ENCODE assay signal across 1 cellular context in the genomic region with DNA sequence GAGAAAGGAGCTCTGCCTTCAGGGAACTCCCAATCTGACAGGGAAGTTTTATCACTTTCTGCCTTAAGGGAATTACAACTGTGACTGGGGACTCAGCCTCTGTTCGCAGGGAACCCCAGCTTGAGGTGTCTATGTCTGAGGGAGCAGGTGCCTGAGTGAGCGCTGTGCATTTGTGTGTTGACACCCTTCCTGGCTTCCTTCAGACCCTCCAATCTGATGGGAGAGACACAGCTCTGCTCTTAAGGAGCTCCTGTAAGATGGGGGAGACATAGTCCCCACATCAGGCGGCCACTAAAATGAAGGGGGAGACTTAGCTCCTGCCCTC.
TF ChIP-seq lines count a peak whose summit lies in the region.

No MANE protein-coding gene starts in this region.

TF ChIP-seq in A549, 52 proteins besides CTCF, POLR2A, EP300 and RAD21 (continued from another document):
- TF ChIP-seq, protein P1, sequence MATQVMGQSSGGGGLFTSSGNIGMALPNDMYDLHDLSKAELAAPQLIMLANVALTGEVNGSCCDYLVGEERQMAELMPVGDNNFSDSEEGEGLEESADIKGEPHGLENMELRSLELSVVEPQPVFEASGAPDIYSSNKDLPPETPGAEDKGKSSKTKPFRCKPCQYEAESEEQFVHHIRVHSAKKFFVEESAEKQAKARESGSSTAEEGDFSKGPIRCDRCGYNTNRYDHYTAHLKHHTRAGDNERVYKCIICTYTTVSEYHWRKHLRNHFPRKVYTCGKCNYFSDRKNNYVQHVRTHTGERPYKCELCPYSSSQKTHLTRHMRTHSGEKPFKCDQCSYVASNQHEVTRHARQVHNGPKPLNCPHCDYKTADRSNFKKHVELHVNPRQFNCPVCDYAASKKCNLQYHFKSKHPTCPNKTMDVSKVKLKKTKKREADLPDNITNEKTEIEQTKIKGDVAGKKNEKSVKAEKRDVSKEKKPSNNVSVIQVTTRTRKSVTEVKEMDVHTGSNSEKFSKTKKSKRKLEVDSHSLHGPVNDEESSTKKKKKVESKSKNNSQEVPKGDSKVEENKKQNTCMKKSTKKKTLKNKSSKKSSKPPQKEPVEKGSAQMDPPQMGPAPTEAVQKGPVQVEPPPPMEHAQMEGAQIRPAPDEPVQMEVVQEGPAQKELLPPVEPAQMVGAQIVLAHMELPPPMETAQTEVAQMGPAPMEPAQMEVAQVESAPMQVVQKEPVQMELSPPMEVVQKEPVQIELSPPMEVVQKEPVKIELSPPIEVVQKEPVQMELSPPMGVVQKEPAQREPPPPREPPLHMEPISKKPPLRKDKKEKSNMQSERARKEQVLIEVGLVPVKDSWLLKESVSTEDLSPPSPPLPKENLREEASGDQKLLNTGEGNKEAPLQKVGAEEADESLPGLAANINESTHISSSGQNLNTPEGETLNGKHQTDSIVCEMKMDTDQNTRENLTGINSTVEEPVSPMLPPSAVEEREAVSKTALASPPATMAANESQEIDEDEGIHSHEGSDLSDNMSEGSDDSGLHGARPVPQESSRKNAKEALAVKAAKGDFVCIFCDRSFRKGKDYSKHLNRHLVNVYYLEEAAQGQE (IDR thresholded peaks at IDR 0.05) = no peak
- no peak for TF ChIP-seq JUNB (IDR thresholded peaks at IDR 0.05)
- TF ChIP-seq ESRRA (IDR thresholded peaks at IDR 0.05; ENCODE audit: borderline replicate concordance, low read length) = no peak
- TF ChIP-seq ZNF302 (CRISPR knock-in tag; IDR thresholded peaks at IDR 0.05) = no peak
- TF ChIP-seq, protein P2, sequence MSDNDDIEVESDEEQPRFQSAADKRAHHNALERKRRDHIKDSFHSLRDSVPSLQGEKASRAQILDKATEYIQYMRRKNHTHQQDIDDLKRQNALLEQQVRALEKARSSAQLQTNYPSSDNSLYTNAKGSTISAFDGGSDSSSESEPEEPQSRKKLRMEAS (IDR thresholded peaks at IDR 0.05) = no peak
- TF ChIP-seq, protein P3, sequence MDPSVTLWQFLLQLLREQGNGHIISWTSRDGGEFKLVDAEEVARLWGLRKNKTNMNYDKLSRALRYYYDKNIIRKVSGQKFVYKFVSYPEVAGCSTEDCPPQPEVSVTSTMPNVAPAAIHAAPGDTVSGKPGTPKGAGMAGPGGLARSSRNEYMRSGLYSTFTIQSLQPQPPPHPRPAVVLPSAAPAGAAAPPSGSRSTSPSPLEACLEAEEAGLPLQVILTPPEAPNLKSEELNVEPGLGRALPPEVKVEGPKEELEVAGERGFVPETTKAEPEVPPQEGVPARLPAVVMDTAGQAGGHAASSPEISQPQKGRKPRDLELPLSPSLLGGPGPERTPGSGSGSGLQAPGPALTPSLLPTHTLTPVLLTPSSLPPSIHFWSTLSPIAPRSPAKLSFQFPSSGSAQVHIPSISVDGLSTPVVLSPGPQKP (IDR thresholded peaks at IDR 0.05; ENCODE audit: low read depth, low read length) = no peak
